2 cellular contexts compared by ENCODE assay signal in the genomic region with DNA sequence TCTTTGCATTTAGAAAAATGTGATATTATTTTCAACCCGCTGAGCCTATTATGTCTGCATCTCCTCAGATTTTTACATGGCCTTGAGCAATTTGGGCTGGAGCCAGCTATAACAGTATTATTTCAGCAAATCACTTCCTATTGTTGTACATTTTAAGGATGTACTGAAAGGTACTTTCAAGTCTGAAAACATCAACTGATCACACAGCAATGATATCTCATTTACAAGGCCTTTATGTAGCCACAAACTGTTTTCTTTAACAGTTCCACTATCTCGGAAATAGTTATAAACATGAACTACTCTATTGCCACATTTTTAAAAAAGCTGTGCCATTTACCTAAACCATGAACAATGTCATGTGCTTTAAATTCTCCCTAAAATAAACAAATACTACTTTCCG.
TF ChIP-seq lines count a peak whose summit lies in the region.

No MANE protein-coding gene starts in this region.

TF ChIP-seq in SK-N-SH, 30 proteins besides CTCF, POLR2A, EP300 and RAD21 (continued from another document):
- TF ChIP-seq RXRA (IDR thresholded peaks at IDR 0.05; ENCODE audit: borderline replicate concordance, low read depth) (no peak), RFX5 (IDR thresholded peaks at IDR 0.05; ENCODE audit: low read length) (no peak)

TF ChIP-seq in SK-N-SH treated with all-trans-retinoic acid at 6 μM for 48 hours, 23 proteins besides CTCF, POLR2A, EP300 and RAD21 (continued from another document):
- no peak for TF ChIP-seq ISL1 (CRISPR knock-in tag; IDR thresholded peaks at IDR 0.05)
- TF ChIP-seq TCF4 (CRISPR knock-in tag; IDR thresholded peaks at IDR 0.05; ENCODE audit: borderline replicate concordance) = no peak
- no peak for TF ChIP-seq GLIS3 (CRISPR knock-in tag; IDR thresholded peaks at IDR 0.05)
- no peak for TF ChIP-seq ZNF8 (CRISPR knock-in tag; IDR thresholded peaks at IDR 0.05)
- TF ChIP-seq ESRRG (CRISPR knock-in tag; IDR thresholded peaks at IDR 0.05) = no peak
- no peak for TF ChIP-seq ZFP3 (CRISPR knock-in tag; IDR thresholded peaks at IDR 0.05)
- no peak for TF ChIP-seq PPARA (CRISPR knock-in tag; IDR thresholded peaks at IDR 0.05; ENCODE audit: borderline replicate concordance)
- TF ChIP-seq, protein P1, sequence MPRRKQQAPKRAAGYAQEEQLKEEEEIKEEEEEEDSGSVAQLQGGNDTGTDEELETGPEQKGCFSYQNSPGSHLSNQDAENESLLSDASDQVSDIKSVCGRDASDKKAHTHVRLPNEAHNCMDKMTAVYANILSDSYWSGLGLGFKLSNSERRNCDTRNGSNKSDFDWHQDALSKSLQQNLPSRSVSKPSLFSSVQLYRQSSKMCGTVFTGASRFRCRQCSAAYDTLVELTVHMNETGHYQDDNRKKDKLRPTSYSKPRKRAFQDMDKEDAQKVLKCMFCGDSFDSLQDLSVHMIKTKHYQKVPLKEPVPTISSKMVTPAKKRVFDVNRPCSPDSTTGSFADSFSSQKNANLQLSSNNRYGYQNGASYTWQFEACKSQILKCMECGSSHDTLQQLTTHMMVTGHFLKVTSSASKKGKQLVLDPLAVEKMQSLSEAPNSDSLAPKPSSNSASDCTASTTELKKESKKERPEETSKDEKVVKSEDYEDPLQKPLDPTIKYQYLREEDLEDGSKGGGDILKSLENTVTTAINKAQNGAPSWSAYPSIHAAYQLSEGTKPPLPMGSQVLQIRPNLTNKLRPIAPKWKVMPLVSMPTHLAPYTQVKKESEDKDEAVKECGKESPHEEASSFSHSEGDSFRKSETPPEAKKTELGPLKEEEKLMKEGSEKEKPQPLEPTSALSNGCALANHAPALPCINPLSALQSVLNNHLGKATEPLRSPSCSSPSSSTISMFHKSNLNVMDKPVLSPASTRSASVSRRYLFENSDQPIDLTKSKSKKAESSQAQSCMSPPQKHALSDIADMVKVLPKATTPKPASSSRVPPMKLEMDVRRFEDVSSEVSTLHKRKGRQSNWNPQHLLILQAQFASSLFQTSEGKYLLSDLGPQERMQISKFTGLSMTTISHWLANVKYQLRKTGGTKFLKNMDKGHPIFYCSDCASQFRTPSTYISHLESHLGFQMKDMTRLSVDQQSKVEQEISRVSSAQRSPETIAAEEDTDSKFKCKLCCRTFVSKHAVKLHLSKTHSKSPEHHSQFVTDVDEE (CRISPR knock-in tag; IDR thresholded peaks at IDR 0.05) = no peak
- no peak for TF ChIP-seq OSR1 (CRISPR knock-in tag; IDR thresholded peaks at IDR 0.05)
- no peak for TF ChIP-seq BACH2 (CRISPR knock-in tag; IDR thresholded peaks at IDR 0.05; ENCODE audit: borderline replicate concordance)
